ENCODE assay signal across 18 cellular contexts in genomic region chr21:28419811-28420210, GRCh38.
A peak's percentile ranks its signal among the peaks of the same experiment; 100 is the strongest.
DNase-seq lines count a peak whose midpoint lies in the region; ATAC-seq and TF ChIP-seq lines count a peak whose summit lies in the region.
"Had no signal": no experiment of that assay in that cellular context is flagged by ENCODE, and none has a peak within 500 bp of the region (broad histone marks: within the 10 kb centered on the region; RNA-seq: fewer than 3 reads in every experiment).

No MANE protein-coding gene starts in this region.

- peaks cover 0 to 8% of the 10 kb centered on the region in 2 donors for H3K4me1 ChIP-seq in uterus
- no peaks in the 10 kb centered on the region for H3K4me1 ChIP-seq in prostate gland (replicated peaks)
- no peaks in the 10 kb centered on the region for H3K4me1 ChIP-seq in ascending aorta
- H3K4me1 ChIP-seq: BE2C had no signal

- H3K9me3 ChIP-seq in uterus (no peaks in the 10 kb centered on the region), prostate gland (no peaks in the 10 kb centered on the region), ascending aorta (no peaks in the 10 kb centered on the region)
- H3K9me3 ChIP-seq: BE2C had no signal

- no peak overlapping the region for H3K4me3 ChIP-seq in brain microvascular endothelial cell (ENCODE audit: low read depth, low read length)
- no peak overlapping the region for H3K4me3 ChIP-seq in uterus
- no peak overlapping the region for H3K4me3 ChIP-seq in prostate gland
- H3K4me3 ChIP-seq in ascending aorta = no peak overlapping the region
- H3K4me3 ChIP-seq: GM12878 had no signal

- ATAC-seq in HG02759 (IDR thresholded peaks at IDR 0.05; ENCODE audit: unreplicated experiment) = no peak
- ATAC-seq: GM12878, SK-N-SH treated with all-trans-retinoic acid at 6 μM for 48 hours had no signal

- no peak for TF ChIP-seq POLR2A in uterus (IDR thresholded peaks at IDR 0.05)
- TF ChIP-seq POLR2A in prostate gland (IDR thresholded peaks at IDR 0.05) = no peak

- intact Hi-C loops in uterus (cut with DNase I; ENCODE audit: low total_unique reads) = no loop called here
- intact Hi-C loops in prostate gland (cut with DNase I) = no loop called here
- intact Hi-C loops in ascending aorta (cut with DNase I) = no loop called here

- 53% methylated on average over 2 of the region's 2 CpGs for WGBS in prostate gland

- DNase-seq in G401 (ENCODE audit: low spot score) = peak; percentile 6
- peak; percentile 44 for DNase-seq in NCI-H774 (lab: John Stamatoyannopoulos, UW)
- DNase-seq in brain microvascular endothelial cell = no peak
- DNase-seq in uterus = peak in 1 of 2 donors; percentile 48
- DNase-seq in prostate gland (ENCODE audit: low spot score) = no peak
- DNase-seq in ascending aorta (ENCODE audit: low spot score in 2 of 2) = no peak
- DNase-seq: BE2C, DMS79 treated with DMSO at 0.1 percent for 48 hours, KBM-7, NCI-H1092, NCI-H1694 treated with DMSO at 0.1 percent for 48 hours, NCI-H2081 treated with DMSO at 0.1 percent for 48 hours, NCI-H2171 treated with DMSO at 0.1 percent for 48 hours, NCI-H524 treated with DMSO at 0.1 percent for 48 hours had no signal

- H3K27me3 ChIP-seq in brain microvascular endothelial cell (replicated peaks) (no peaks in the 10 kb centered on the region), uterus (no peaks in the 10 kb centered on the region), prostate gland (replicated peaks; ENCODE audit: insufficient read depth) (no peaks in the 10 kb centered on the region), ascending aorta (no peaks in the 10 kb centered on the region)
- H3K27me3 ChIP-seq: BE2C had no signal

- in situ Hi-C loops in G401 (cut with HindIII; ENCODE audit: low sequenced_read_pairs) = no loop called here
- in situ Hi-C loops in brain microvascular endothelial cell (cut with HindIII; ENCODE audit: low pct_ligation_motif_present, low sequenced_read_pairs) = no loop called here

- H3K27ac ChIP-seq in brain microvascular endothelial cell (peak overlapping the region; percentile 72), uterus (peak overlapping the region; percentile 46 to 69), prostate gland (no peak overlapping the region), ascending aorta (no peak overlapping the region)
- H3K27ac ChIP-seq: RWPE1 had no signal

- H3K36me3 ChIP-seq in brain microvascular endothelial cell (replicated peaks) = no peaks in the 10 kb centered on the region
- no peaks in the 10 kb centered on the region for H3K36me3 ChIP-seq in uterus
- no peaks in the 10 kb centered on the region for H3K36me3 ChIP-seq in prostate gland
- H3K36me3 ChIP-seq in ascending aorta = no peaks in the 10 kb centered on the region
- H3K36me3 ChIP-seq: BE2C had no signal

- TF ChIP-seq CTCF in brain microvascular endothelial cell (IDR thresholded peaks at IDR 0.05; ENCODE audit: low read depth, low read length, missing control alignments) (no peak), uterus (IDR thresholded peaks at IDR 0.05) (no peak), prostate gland (IDR thresholded peaks at IDR 0.05) (no peak), ascending aorta (IDR thresholded peaks at IDR 0.05) (no peak)

Comparison
In these comparisons a context has a peak if more than half of its experiments do, and no peak if none do; other contexts are left out.
1. DNase-seq: peak in G401 (single experiment) and NCI-H774 (single experiment); none in brain microvascular endothelial cell (single experiment), prostate gland (single experiment) and ascending aorta (0 of 2).
2. H3K27ac ChIP-seq: peak in brain microvascular endothelial cell (single experiment) and uterus (2 of 2); none in prostate gland (0 of 2) and ascending aorta (0 of 2).